Comparison of ENCODE assay signal across 8 cellular contexts in the genomic region with DNA sequence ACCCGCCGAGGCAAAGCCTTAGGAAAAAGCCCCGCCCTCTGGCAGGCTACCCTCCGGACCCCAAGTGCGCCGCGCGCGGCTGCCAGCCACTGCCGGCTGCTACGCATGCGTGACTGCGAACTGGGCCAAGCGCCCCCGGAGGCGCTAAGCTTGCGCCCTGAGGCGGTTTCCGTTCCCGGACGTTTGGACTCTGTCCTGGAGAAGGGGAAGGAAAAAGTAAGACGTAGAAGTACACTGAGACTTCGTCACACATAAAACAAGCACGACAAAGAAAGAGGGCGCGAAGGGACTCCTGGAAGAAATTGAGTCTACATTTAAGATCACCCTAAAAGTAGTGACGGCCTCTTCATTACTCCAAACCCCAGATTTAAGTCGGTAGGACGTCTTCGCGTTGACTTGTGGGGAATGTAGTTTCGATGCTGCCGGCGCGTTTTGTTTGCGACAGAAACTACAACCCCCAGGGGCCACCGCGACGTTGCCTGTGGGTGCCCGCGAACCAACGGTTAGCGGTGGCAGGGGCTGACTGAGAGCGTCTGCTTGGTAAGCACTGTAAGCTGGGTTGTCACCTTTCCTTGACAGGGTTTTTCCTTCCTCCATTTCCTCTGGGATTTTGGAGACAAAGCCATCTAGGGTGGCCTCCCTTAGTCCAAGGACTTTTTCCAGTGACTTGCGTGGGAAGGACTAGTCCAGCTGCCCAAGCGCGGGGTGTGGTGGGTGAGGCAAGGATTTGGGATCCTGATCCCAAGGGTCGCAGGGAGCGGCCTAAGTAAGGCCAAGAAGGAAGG. TPM values are rescaled to one million over a fixed set of nuclear protein-coding genes. Genes with fewer than 3 reads are reported as not detected.
DNase-seq lines count a peak whose midpoint lies in the region; ATAC-seq and TF ChIP-seq lines count a peak whose summit lies in the region.

A gene (plus strand): TSS at position 472 of the 785 bp plus-strand sequence. CDS start 49,715 bp downstream, outside the sequence.

- peak within 1 kb of the TSS; percentile 97 for H3K27ac Mint-ChIP-seq in activated T-helper 1 cell treated with anti-CD3 and anti-CD28 coated beads, Interleukin-12 subunit alpha, Interleukin-12 subunit beta, Interleukin-2, Interleukin-4 antibody, amounts not matched to agents 30 ng/mL and 10 ng/mL and 1 ng/mL, durations not matched to agents 14 hours and 24 hours and 36 hours

- TF ChIP-seq CTCF in DOHH2 (IDR thresholded peaks at IDR 0.05; ENCODE audit: low read depth, low read length, poor library complexity, severe bottlenecking) (no peak), esophagus squamous epithelium (IDR thresholded peaks at IDR 0.05) (peak in 1 of 6 experiments; percentile 2)

- H3K4me3 Mint-ChIP-seq in activated T-helper 1 cell treated with anti-CD3 and anti-CD28 coated beads, Interleukin-12 subunit alpha, Interleukin-12 subunit beta, Interleukin-2, Interleukin-4 antibody, amounts not matched to agents 30 ng/mL and 10 ng/mL and 1 ng/mL, durations not matched to agents 14 hours and 24 hours and 36 hours: peak within 1 kb of the TSS; percentile 95

- H3K27me3 ChIP-seq in DOHH2 (ENCODE audit: control insufficient read depth, low read length) (peaks cover 8% of the 10 kb centered on the region; the same call in 1 of the 2 replicates), esophagus squamous epithelium (no peaks in the 10 kb centered on the region)

- peak; percentile 74 for ATAC-seq in GM21786 (IDR thresholded peaks at IDR 0.05; ENCODE audit: unreplicated experiment)

- no peaks in the 10 kb centered on the region for H4K20me1 ChIP-seq in DOHH2 (ENCODE audit: control insufficient read depth, insufficient read depth, low read depth, low read length)

- intact Hi-C loops in activated T-helper 1 cell treated with anti-CD3 and anti-CD28 coated beads, Interleukin-12 subunit alpha, Interleukin-12 subunit beta, Interleukin-2, Interleukin-4 antibody, amounts not matched to agents 30 ng/mL and 10 ng/mL and 1 ng/mL, durations not matched to agents 14 hours and 24 hours and 36 hours (cut with micrococcal nuclease): loop anchor here (1.0 to 5.0 kb wide), 16 partner anchors 9 to 1638 kb away; a partner anchor contains a TSS
- intact Hi-C loops in esophagus squamous epithelium (cut with DNase I): no loop called here

- no peaks in the 10 kb centered on the region for H3K9me2 ChIP-seq in DOHH2 (replicated peaks; ENCODE audit: control insufficient read depth, low read length)

- peak in 2 of 4 donors; percentile 24 to 55 for TF ChIP-seq POLR2A in esophagus squamous epithelium (IDR thresholded peaks at IDR 0.05)

- peaks cover 54% of the 10 kb centered on the region for H3K4me1 Mint-ChIP-seq in activated T-helper 1 cell treated with anti-CD3 and anti-CD28 coated beads, Interleukin-12 subunit alpha, Interleukin-12 subunit beta, Interleukin-2, Interleukin-4 antibody, amounts not matched to agents 30 ng/mL and 10 ng/mL and 1 ng/mL, durations not matched to agents 14 hours and 24 hours and 36 hours (ENCODE audit: low read depth)

- H3F3A ChIP-seq in DOHH2 (ENCODE audit: control insufficient read depth, insufficient read depth): peaks cover 7% of the 10 kb centered on the region; the same call in 1 of the 2 replicates

- H3K4me3 ChIP-seq in DOHH2 (ENCODE audit: low read length): peak within 1 kb of the TSS; percentile 98
- peak within 1 kb of the TSS; percentile 57 to 84 (median 70) for H3K4me3 ChIP-seq in esophagus squamous epithelium

- peaks cover 20% of the 10 kb centered on the region for H3K79me2 ChIP-seq in DOHH2 (ENCODE audit: control insufficient read depth, low read length)

- H3K36me3 Mint-ChIP-seq in activated T-helper 1 cell treated with anti-CD3 and anti-CD28 coated beads, Interleukin-12 subunit alpha, Interleukin-12 subunit beta, Interleukin-2, Interleukin-4 antibody, amounts not matched to agents 30 ng/mL and 10 ng/mL and 1 ng/mL, durations not matched to agents 14 hours and 24 hours and 36 hours (ENCODE audit: low read depth): peaks cover 7% of the 10 kb centered on the region

- H3K9me3 ChIP-seq in DOHH2 (ENCODE audit: control insufficient read depth, insufficient read depth, low read length): no peaks in the 10 kb centered on the region
- H3K9me3 ChIP-seq in KOPT-K1 (ENCODE audit: insufficient read depth, low read length, poor library complexity, severe bottlenecking): no peaks in the 10 kb centered on the region
- no peaks in the 10 kb centered on the region for H3K9me3 ChIP-seq in esophagus squamous epithelium

- no peaks in the 10 kb centered on the region for H3K27me3 Mint-ChIP-seq in activated T-helper 1 cell treated with anti-CD3 and anti-CD28 coated beads, Interleukin-12 subunit alpha, Interleukin-12 subunit beta, Interleukin-2, Interleukin-4 antibody, amounts not matched to agents 30 ng/mL and 10 ng/mL and 1 ng/mL, durations not matched to agents 14 hours and 24 hours and 36 hours (ENCODE audit: insufficient read depth)

- WGBS in esophagus squamous epithelium, 2 donors: 0 to 1% methylated on average over 34 to 37 of the region's 49 CpGs

- H3K4me2 ChIP-seq in DOHH2 (ENCODE audit: low read length): peak within 1 kb of the TSS; percentile 91

- DNase-seq in RPMI7951 (ENCODE audit: low read depth): peak; percentile 95
- peak; percentile 91 for DNase-seq in activated T-helper 1 cell treated with anti-CD3 and anti-CD28 coated beads, Interleukin-12 subunit alpha, Interleukin-12 subunit beta, Interleukin-2, Interleukin-4 antibody, amounts not matched to agents 30 ng/mL and 10 ng/mL and 1 ng/mL, durations not matched to agents 14 hours and 24 hours and 36 hours (ENCODE audit: low spot score)
- DNase-seq in esophagus squamous epithelium (lab: John Stamatoyannopoulos, UW): peak; percentile 85
- DNase-seq in myocyte (ENCODE audit: low read depth): peak; percentile 99
- DNase-seq in stimulated activated CD8-positive, alpha-beta memory T cell treated with anti-CD3 and anti-CD28 coated beads, Interleukin-7, amount 100 ng/mL, for 48 hours (ENCODE audit: extremely low read depth in 1 of 2, low read depth in 1 of 2): peak; percentile 90 to 93

- H3K27ac ChIP-seq in DOHH2 (ENCODE audit: low read depth, low read length) (peak within 1 kb of the TSS; percentile 82), KOPT-K1 (ENCODE audit: low read depth, low read length, poor library complexity, severe bottlenecking) (peak within 1 kb of the TSS; percentile 92), esophagus squamous epithelium (peak within 1 kb of the TSS; percentile 95 to 100 (median 98))

- H3K36me3 ChIP-seq in DOHH2 (ENCODE audit: control insufficient read depth, low read length): peaks cover 3% of the 10 kb centered on the region; the same call in 1 of the 2 replicates
- peaks cover 6% of the 10 kb centered on the region; the same call in 1 of the 2 replicates for H3K36me3 ChIP-seq in KOPT-K1 (ENCODE audit: insufficient read depth, low read length)
- peaks cover 0 to 2% (median 0%) of the 10 kb centered on the region in 3 donors for H3K36me3 ChIP-seq in esophagus squamous epithelium

- H3K4me1 ChIP-seq in DOHH2 (ENCODE audit: control insufficient read depth, low read length): peaks cover 27% of the 10 kb centered on the region
- peaks cover 0 to 51% (median 5%) of the 10 kb centered on the region in 3 donors for H3K4me1 ChIP-seq in esophagus squamous epithelium

- H3K9me3 Mint-ChIP-seq in activated T-helper 1 cell treated with anti-CD3 and anti-CD28 coated beads, Interleukin-12 subunit alpha, Interleukin-12 subunit beta, Interleukin-2, Interleukin-4 antibody, amounts not matched to agents 30 ng/mL and 10 ng/mL and 1 ng/mL, durations not matched to agents 14 hours and 24 hours and 36 hours: no peaks in the 10 kb centered on the region

RNA-seq across cellular contexts. Expression of the gene that starts here (rescaled TPM):
- total RNA-seq in RPMI7951 (2014; rRNA removed; shearing (Covaris generic)): 43.8 and 77.3 TPM in 2 replicates
- total RNA-seq in activated T-helper 1 cell treated with anti-CD3 and anti-CD28 coated beads, Interleukin-12 subunit alpha, Interleukin-12 subunit beta, Interleukin-2, Interleukin-4 antibody, amounts not matched to agents 30 ng/mL and 10 ng/mL and 1 ng/mL, durations not matched to agents 14 hours and 24 hours and 36 hours: 13.5 and 16.3 TPM in 2 replicates
- total RNA-seq in esophagus squamous epithelium: 1 to 10 TPM; 4.9 to 9.7 (median 7.4) TPM
- total RNA-seq in myocyte: 20.0 and 25.3 TPM in 2 replicates
- 7.1 TPM for polyA plus RNA-seq in myocyte (2012)

Comparison
In these comparisons a context has a peak if more than half of its experiments do, and no peak if none do; other contexts are left out.
1. Peak in every context shown above with its lines: DNase-seq, ATAC-seq, H3K4me3 ChIP-seq and H3K27ac ChIP-seq.